ENCODE assay signal across 8 cellular contexts in the genomic region with DNA sequence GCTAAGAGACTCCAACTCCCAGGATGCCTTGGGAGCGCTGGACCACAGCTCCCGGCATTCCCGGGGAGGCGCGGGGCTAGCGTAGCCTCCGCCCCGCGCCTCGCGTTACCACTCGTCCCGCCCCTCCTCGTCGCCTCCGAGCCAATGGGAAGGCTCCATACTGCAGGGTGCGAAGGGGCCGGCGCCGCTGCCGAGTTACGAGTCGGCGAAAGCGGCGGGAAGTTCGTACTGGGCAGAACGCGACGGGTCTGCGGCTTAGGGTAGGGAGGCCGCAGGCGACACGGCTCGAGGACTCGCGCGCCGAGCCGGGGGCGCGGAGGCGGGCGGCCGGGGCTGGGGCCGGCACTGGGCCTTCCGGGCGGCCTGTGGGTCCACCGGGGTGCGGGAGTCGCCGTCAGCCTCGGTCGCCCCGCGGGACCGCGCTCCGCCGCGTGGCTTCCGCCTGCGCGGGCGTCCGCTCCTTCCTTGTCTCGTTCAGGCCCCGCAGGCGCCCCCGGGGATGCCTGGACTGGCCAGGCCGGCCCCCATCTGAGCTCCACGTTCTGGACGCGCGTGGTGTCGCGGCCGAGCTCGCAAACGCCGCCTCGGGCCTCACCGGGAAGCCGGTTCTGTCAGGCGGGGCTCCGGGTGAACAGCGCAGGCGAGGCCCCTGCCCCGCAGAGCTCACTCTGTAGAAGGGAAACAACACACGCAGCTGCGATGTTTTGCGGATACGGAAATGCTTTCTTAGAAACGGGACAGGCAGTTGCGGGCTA.
DNase-seq lines count a peak whose midpoint lies in the region; ATAC-seq lines count a peak whose summit lies in the region.

A gene with protein sequence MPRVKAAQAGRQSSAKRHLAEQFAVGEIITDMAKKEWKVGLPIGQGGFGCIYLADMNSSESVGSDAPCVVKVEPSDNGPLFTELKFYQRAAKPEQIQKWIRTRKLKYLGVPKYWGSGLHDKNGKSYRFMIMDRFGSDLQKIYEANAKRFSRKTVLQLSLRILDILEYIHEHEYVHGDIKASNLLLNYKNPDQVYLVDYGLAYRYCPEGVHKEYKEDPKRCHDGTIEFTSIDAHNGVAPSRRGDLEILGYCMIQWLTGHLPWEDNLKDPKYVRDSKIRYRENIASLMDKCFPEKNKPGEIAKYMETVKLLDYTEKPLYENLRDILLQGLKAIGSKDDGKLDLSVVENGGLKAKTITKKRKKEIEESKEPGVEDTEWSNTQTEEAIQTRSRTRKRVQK (plus strand): TSS at position 195 of the 755 bp plus-strand sequence. CDS start 36,090 bp downstream, outside the sequence.

- H3K27me3 Mint-ChIP-seq in central memory CD8-positive, alpha-beta T cell: peaks cover 25% of the 10 kb centered on the region

- H3K4me1 Mint-ChIP-seq in central memory CD8-positive, alpha-beta T cell: peaks cover 25% of the 10 kb centered on the region

- DNase-seq in AG20443 (ENCODE audit: low spot score): peak; percentile 98
- peak; percentile 97 to 99 for DNase-seq in NCI-H446 (lab: John Stamatoyannopoulos, UW)
- peak; percentile 91 to 95 (median 94) for DNase-seq in activated CD4-positive, CD25-positive, alpha-beta regulatory T cell (lab: John Stamatoyannopoulos, UW)
- DNase-seq in central memory CD8-positive, alpha-beta T cell (ENCODE audit: low spot score in 2 of 2): peak; percentile 89 to 91
- DNase-seq in iris pigment epithelial cell (ENCODE audit: low read depth): peak; percentile 98
- peak; percentile 91 to 93 for DNase-seq in stimulated activated CD4-positive, alpha-beta T cell treated with anti-CD3 and anti-CD28 coated beads, Interleukin-12 subunit alpha, Interleukin-12 subunit beta, amount 100 ng/mL, for 24 hours (ENCODE audit: low read depth in 2 of 2)

- ATAC-seq in GM19043 (IDR thresholded peaks at IDR 0.05; ENCODE audit: low read depth, unreplicated experiment) (peak; percentile 98), HG03354 (IDR thresholded peaks at IDR 0.05; ENCODE audit: poor library complexity, severe bottlenecking, unreplicated experiment) (peak; percentile 96)
- ATAC-seq in central memory CD8-positive, alpha-beta T cell (replicated peaks; ENCODE audit: extremely low read depth, poor library complexity, severe bottlenecking): peak; percentile 97

- H3K4me3 Mint-ChIP-seq in central memory CD8-positive, alpha-beta T cell: peak within 1 kb of the TSS; percentile 82

- H3K9me3 Mint-ChIP-seq in central memory CD8-positive, alpha-beta T cell: no peaks in the 10 kb centered on the region

- H3K27ac Mint-ChIP-seq in central memory CD8-positive, alpha-beta T cell (ENCODE audit: low read depth): peak within 1 kb of the TSS; percentile 77

- H3K36me3 Mint-ChIP-seq in central memory CD8-positive, alpha-beta T cell (ENCODE audit: insufficient read depth): peaks cover 3% of the 10 kb centered on the region

Comparison
In these comparisons a context has a peak if more than half of its experiments do, and no peak if none do; other contexts are left out.
1. Peak in every context shown above with its lines: DNase-seq and ATAC-seq.